ENCODE assay signal across 21 cellular contexts in genomic region chr1:200228081-200228480, GRCh38.
"Had no signal": no experiment of that assay in that cellular context is flagged by ENCODE, and none has a peak within 500 bp of the region (broad histone marks: within the 10 kb centered on the region; RNA-seq: fewer than 3 reads in every experiment).

No MANE protein-coding gene starts in this region.

- H3K4me1 ChIP-seq: prostate gland had no signal

- DNase-seq: activated CD4-positive, alpha-beta T cell treated with anti-CD3 and anti-CD28 coated beads for 1 hour; activated CD4-positive, alpha-beta T cell treated with anti-CD3 and anti-CD28 coated beads, Interleukin-2, amount 50 U/mL, for 4 hours; activated CD8-positive, alpha-beta memory T cell treated with anti-CD3 and anti-CD28 coated beads, Interleukin-2, amount 50 U/mL, for 48 hours; activated naive CD4-positive, alpha-beta T cell; activated naive CD8-positive, alpha-beta T cell treated with anti-CD3 and anti-CD28 coated beads for 36 hours; activated T-cell treated with anti-CD3 and anti-CD28 coated beads, Interleukin-2, amount 50 U/mL, for 4 hours; central memory CD4-positive, alpha-beta T cell; endodermal cell; foreskin keratinocyte; hippocampal formation; mesendoderm; naive B cell; SK-N-SH; stimulated activated CD4-positive, alpha-beta T cell treated with anti-CD3 and anti-CD28 coated beads, Interleukin-4, amount 100 ng/mL, for 24 hours; stimulated activated naive CD8-positive, alpha-beta T cell treated with anti-CD3 and anti-CD28 coated beads, Interleukin-15, Interleukin-2, amounts not matched to agents 100 U/mL and 50 U/mL, for 24 hours; T-helper 1 cell; upper lobe of right lung; WERI-Rb-1 had no signal

- H3K4me3 ChIP-seq: prostate gland, right atrium auricular region, upper lobe of right lung had no signal

- H3K27ac ChIP-seq: foreskin keratinocyte, prostate gland, right atrium auricular region, upper lobe of right lung, WERI-Rb-1 had no signal

- ATAC-seq: activated T-cell treated with anti-CD3 and anti-CD28 coated beads, Interleukin-2, amount 50 U/mL, for 4 hours; foreskin keratinocyte; stimulated activated naive CD8-positive, alpha-beta T cell treated with anti-CD3 and anti-CD28 coated beads, Interleukin-15, Interleukin-2, amounts not matched to agents 100 U/mL and 50 U/mL, for 24 hours; upper lobe of right lung had no signal

- H3K9me3 ChIP-seq: prostate gland, right atrium auricular region, SK-N-SH, upper lobe of right lung had no signal

- H3K9ac ChIP-seq: SK-N-SH had no signal

- H3K27ac Mint-ChIP-seq: activated naive CD8-positive, alpha-beta T cell treated with anti-CD3 and anti-CD28 coated beads for 36 hours; activated T-helper 2 cell treated with anti-CD3 and anti-CD28 coated beads, Interferon-gamma antibody, Interleukin-2, Interleukin-4, amounts not matched to agents 10 μg/mL and 5 μg/mL and 100 μg/mL, durations not matched to agents 14 hours and 24 hours and 36 hours; endodermal cell; naive B cell had no signal

- H3K4me2 ChIP-seq: SK-N-SH had no signal

- H3K9me3 Mint-ChIP-seq: activated naive CD8-positive, alpha-beta T cell treated with anti-CD3 and anti-CD28 coated beads for 36 hours; activated T-cell treated with anti-CD3 and anti-CD28 coated beads, Interleukin-2, amount 50 U/mL, for 4 hours; activated T-helper 2 cell treated with anti-CD3 and anti-CD28 coated beads, Interferon-gamma antibody, Interleukin-2, Interleukin-4, amounts not matched to agents 10 μg/mL and 5 μg/mL and 100 μg/mL, durations not matched to agents 14 hours and 24 hours and 36 hours; endodermal cell had no signal

- H3K27me3 ChIP-seq: right atrium auricular region, upper lobe of right lung had no signal

- H3K4me3 Mint-ChIP-seq: activated naive CD8-positive, alpha-beta T cell treated with anti-CD3 and anti-CD28 coated beads for 36 hours; activated T-cell treated with anti-CD3 and anti-CD28 coated beads, Interleukin-2, amount 50 U/mL, for 4 hours; endodermal cell; naive B cell had no signal

- H3K36me3 ChIP-seq: prostate gland, right atrium auricular region, upper lobe of right lung, WERI-Rb-1 had no signal

- H3K36me3 Mint-ChIP-seq: activated naive CD8-positive, alpha-beta T cell treated with anti-CD3 and anti-CD28 coated beads for 36 hours had no signal
